Comparison of ENCODE assay signal across 8 cellular contexts in the genomic region with DNA sequence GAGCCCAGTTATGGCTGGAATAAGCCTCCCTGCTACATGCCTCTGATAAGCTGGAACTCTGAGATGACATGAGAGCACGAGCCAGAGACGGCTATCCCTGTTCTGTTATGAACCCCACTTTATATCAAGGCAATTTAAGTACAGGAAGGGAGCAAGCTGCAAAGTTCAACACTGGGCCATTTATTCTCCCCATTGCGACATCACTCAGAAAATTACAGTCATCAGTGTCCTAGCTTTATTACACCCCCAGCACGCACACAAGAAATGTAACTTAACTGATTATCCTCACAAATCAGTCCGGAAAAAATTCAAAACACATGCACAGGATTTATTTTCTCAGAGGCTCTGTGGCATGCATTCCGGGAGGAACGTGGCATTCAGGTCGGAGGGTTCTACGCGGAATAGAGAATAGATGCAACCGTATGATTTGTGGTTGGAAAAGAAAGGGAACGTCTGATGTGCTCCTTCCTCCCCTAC.
DNase-seq lines count a peak whose midpoint lies in the region; ATAC-seq, FAIRE-seq and TF ChIP-seq lines count a peak whose summit lies in the region.

No MANE protein-coding gene starts in this region.

- no peak overlapping the region for H4K5ac ChIP-seq in H1 (ENCODE audit: insufficient read length, low read depth, low read length)

- no peaks in the 10 kb centered on the region for H3K9me2 ChIP-seq in OCI-LY7 (ENCODE audit: insufficient read depth, low read length)

- peak overlapping the region; percentile 63 for H3K4me3 ChIP-seq in OCI-LY7 (ENCODE audit: low read depth, low read length, poor library complexity, severe bottlenecking)
- peak overlapping the region; percentile 14 to 52 (median 26); a peak in 7 of 8 replicates for H3K4me3 ChIP-seq in H1 (ENCODE audit: extremely low read depth in 1 of 4, insufficient read depth in 2 of 4, low read depth in 3 of 4, low read length in 4 of 4)
- peak overlapping the region; percentile 74 to 83 for H3K4me3 ChIP-seq in neutrophil (ENCODE audit: low read depth in 1 of 2, low read length in 1 of 2)

- no peak overlapping the region for H3K23ac ChIP-seq in H1 (ENCODE audit: insufficient read length)

- no peak overlapping the region for H4K8ac ChIP-seq in H1 (ENCODE audit: extremely low read depth, insufficient read depth, low read length)

- H2AK5ac ChIP-seq in H1 (ENCODE audit: low read depth, low read length) = no peak overlapping the region

- no peak overlapping the region for H3K18ac ChIP-seq in H1 (ENCODE audit: extremely low read depth, low read length)

- H2BK15ac ChIP-seq in H1 (ENCODE audit: low read length) = no peak overlapping the region

- no TSS peak for BruUV-seq in OCI-LY7 (replicated peaks; lab: Mats Ljungman, UMichigan)

- intact Hi-C loops in OCI-LY7 (cut with micrococcal nuclease; ENCODE audit: unreplicated experiment) = loop anchor here (5.0 to 10.0 kb wide), 3 partner anchors 277 to 1257 kb away; no protein-coding TSS in a partner anchor

- H4K20me1 ChIP-seq in OCI-LY7 (ENCODE audit: insufficient read depth, low read length) (no peaks in the 10 kb centered on the region), H1 (replicated peaks in 1 of 2; ENCODE audit: control insufficient read depth in 1 of 2, insufficient read depth in 2 of 2, low read length in 2 of 2) (no peaks in the 10 kb centered on the region)

- no peak for FAIRE-seq in H1 (lab: Jason Lieb, UNC)

- H2AFZ ChIP-seq in OCI-LY7 (ENCODE audit: low read length) (peak overlapping the region; percentile 71), H1 (ENCODE audit: low read length) (peak overlapping the region; percentile 73)

- H3K9me3 ChIP-seq in OCI-LY7 (ENCODE audit: low read length) (no peaks in the 10 kb centered on the region), H1 (ENCODE audit: insufficient read depth in 2 of 2, low read depth in 1 of 2, low read length in 1 of 2) (no peaks in the 10 kb centered on the region), neutrophil (peaks cover 6% of the 10 kb centered on the region)

- H3K9ac ChIP-seq in H1 (replicated peaks in 1 of 4; ENCODE audit: extremely low read depth in 1 of 4, low read depth in 3 of 4, low read length in 3 of 4) = no peak overlapping the region

- H3K4me2 ChIP-seq in OCI-LY7 (ENCODE audit: low read length) (peak overlapping the region; percentile 75), H1 (ENCODE audit: insufficient read depth in 1 of 2, low read depth in 2 of 2, low read length in 2 of 2) (peak overlapping the region; percentile 48 to 61)

- TF ChIP-seq RAD21 in H1 (IDR thresholded peaks at IDR 0.05 in 1 of 2, conservative IDR thresholded peaks at IDR 0.05 in 1 of 2; ENCODE audit: low read depth in 2 of 2, low read length in 2 of 2) = no peak

- POLR2A ChIA-PET in OCI-LY7 (lab: Charles Lee) = interaction anchor here (0.5 to 1.6 kb wide), 4 partner anchors 18 to 1249 kb away, joined by 3 read pairs; no protein-coding TSS in a partner anchor
- POLR2A ChIA-PET in H1 (lab: Charles Lee; ENCODE audit: partially characterized antibody) = interaction anchor here (0.7 to 1.4 kb wide), 3 partner anchors 12 to 434 kb away, joined by 3 to 4 read pairs (median 3); no protein-coding TSS in a partner anchor

- peaks cover 37% of the 10 kb centered on the region for H3K4me1 ChIP-seq in OCI-LY7 (ENCODE audit: insufficient read depth, low read length, poor library complexity, severe bottlenecking)
- H3K4me1 ChIP-seq in H1 (replicated peaks in 1 of 4; ENCODE audit: control insufficient read depth in 3 of 4, insufficient read depth in 4 of 4, low read length in 3 of 4) = peaks cover 4 to 16% (median 10%) of the 10 kb centered on the region in 4 experiments; a peak in 6 of 7 replicates
- peaks cover 47 to 48% of the 10 kb centered on the region in 2 experiments for H3K4me1 ChIP-seq in neutrophil (ENCODE audit: control insufficient read depth in 1 of 2, insufficient read depth in 1 of 2, low read depth in 1 of 2, low read length in 1 of 2)

- H3K79me2 ChIP-seq in OCI-LY7 (ENCODE audit: insufficient read depth, low read depth, low read length) (no peaks in the 10 kb centered on the region), H1 (ENCODE audit: control insufficient read depth in 1 of 2, insufficient read depth in 2 of 2, low read length in 2 of 2) (no peaks in the 10 kb centered on the region)

- TF ChIP-seq CTCF in OCI-LY7 (conservative IDR thresholded peaks at IDR 0.05; ENCODE audit: low read length) (no peak), H1 (IDR thresholded peaks at IDR 0.05; ENCODE audit: control extremely low read depth in 1 of 3, insufficient read depth in 1 of 3, low read depth in 1 of 3, low read length in 3 of 3) (no peak), neutrophil (IDR thresholded peaks at IDR 0.05) (no peak)

- H3K27me3 ChIP-seq in H1 (replicated peaks in 1 of 4; ENCODE audit: control insufficient read depth in 3 of 4, extremely low read depth in 1 of 4, insufficient read depth in 3 of 4, low read length in 3 of 4) = peaks cover 0 to 18% (median 12%) of the 10 kb centered on the region in 4 experiments; a peak in 6 of 7 replicates
- H3K27me3 ChIP-seq in neutrophil = no peaks in the 10 kb centered on the region

- H2BK5ac ChIP-seq in H1 (ENCODE audit: low read depth, low read length) = no peak overlapping the region; the same call in 1 of the 2 replicates

- H3K27ac ChIP-seq in OCI-LY7 (ENCODE audit: low read depth, low read length, poor library complexity, severe bottlenecking) (no peak overlapping the region), H1 (ENCODE audit: low read depth, low read length) (no peak overlapping the region), neutrophil (peak overlapping the region; percentile 100)

- H2BK120ac ChIP-seq in H1 (replicated peaks; ENCODE audit: low read depth, low read length) = no peak overlapping the region

- no peaks in the 10 kb centered on the region for H3K79me1 ChIP-seq in H1 (ENCODE audit: low read depth, low read length)

- WGBS in H1 (ENCODE audit: extremely low coverage in 1 of 2, insufficient coverage in 1 of 2, insufficient read length in 1 of 2, insufficient replicate concordance in 2 of 2, low coverage in 1 of 2, low lambda C conversion rate in 2 of 2, missing lambda C conversion rate in 1 of 2), 2 experiments = 75% methylated on average over 12 of the region's 12 CpGs; no CpG with 5 or more reads in 1 of the 2 experiments

- no peak for TF ChIP-seq EP300 in H1 (IDR thresholded peaks at IDR 0.05; ENCODE audit: borderline replicate concordance in 1 of 2, low read depth in 2 of 2, low read length in 2 of 2)

- no peak overlapping the region for H2BK20ac ChIP-seq in H1 (ENCODE audit: low read length)

- H3K4ac ChIP-seq in H1 (replicated peaks; ENCODE audit: insufficient read length, low read depth, low read length) = no peak overlapping the region

- H3K56ac ChIP-seq in H1 (replicated peaks; ENCODE audit: insufficient read length, low read depth, low read length) = no peak overlapping the region

- no peak overlapping the region for H4K91ac ChIP-seq in H1 (replicated peaks; ENCODE audit: insufficient read length, low read length)

- no peak overlapping the region for H3K14ac ChIP-seq in H1 (ENCODE audit: insufficient read length)

- DNase-seq in G401 (ENCODE audit: low spot score) (peak; percentile 32), OCI-LY7 (ENCODE audit: low spot score) (no peak), H1 (ENCODE audit: low read depth in 1 of 2, low spot score in 2 of 2) (no peak), mesenteric fat pad (ENCODE audit: low spot score) (no peak), NCI-H82 (lab: John Stamatoyannopoulos, UW) (no peak), GDM1 (lab: John Stamatoyannopoulos, UW) (no peak)

- peaks cover 14% of the 10 kb centered on the region; the same call in 1 of the 2 replicates for H3K23me2 ChIP-seq in H1 (ENCODE audit: low read depth, low read length)

- peaks cover 5% of the 10 kb centered on the region; the same call in 1 of the 2 replicates for H3K36me3 ChIP-seq in OCI-LY7 (ENCODE audit: insufficient read depth, low read length)
- H3K36me3 ChIP-seq in H1 (ENCODE audit: control insufficient read depth in 2 of 4, insufficient read depth in 4 of 4, low read length in 3 of 4) = peaks cover 0 to 4% (median 2%) of the 10 kb centered on the region in 4 experiments; a peak in 2 of 8 replicates
- peaks cover 23% of the 10 kb centered on the region for H3K36me3 ChIP-seq in neutrophil

- in situ Hi-C loops in G401 (cut with HindIII; ENCODE audit: low sequenced_read_pairs) = no loop called here

- CTCF ChIA-PET in OCI-LY7 (lab: Charles Lee; ENCODE audit: unreplicated experiment) (no interaction called here), H1 (lab: Charles Lee; ENCODE audit: partially characterized antibody) (interaction anchor here (0.6 to 3.4 kb wide), 30 partner anchors 9 to 763 kb away, joined by 3 to 20 read pairs (median 4); no protein-coding TSS in a partner anchor)

- no peak for ATAC-seq in GM21723 (IDR thresholded peaks at IDR 0.05; ENCODE audit: unreplicated experiment)

- no peak overlapping the region for H2BK12ac ChIP-seq in H1 (ENCODE audit: low read depth, low read length)

- TF ChIP-seq POLR2A in H1 (IDR thresholded peaks at IDR 0.05; ENCODE audit: control extremely low read depth in 1 of 2, low read depth in 2 of 2, low read length in 2 of 2) = no peak

TF ChIP-seq in H1, 55 proteins besides CTCF, POLR2A, EP300 and RAD21:
- TF ChIP-seq RFX5 (IDR thresholded peaks at IDR 0.05; ENCODE audit: borderline replicate concordance, low read depth, low read length) = no peak
- peak; percentile 61 for TF ChIP-seq CEBPB (IDR thresholded peaks at IDR 0.05; ENCODE audit: low read depth, low read length)

Comparison
In these comparisons a context has a peak if more than half of its experiments do, and no peak if none do; other contexts are left out.
1. H3K4me3 ChIP-seq: peak in every context shown above with its lines; median percentile 78 in neutrophil; 63 in OCI-LY7; 26 in H1.